40 cellular contexts compared by ENCODE assay signal in genomic region chr3:42250761-42251160, GRCh38. TPM values are rescaled to one million over a fixed set of nuclear protein-coding genes. Genes with fewer than 3 reads are reported as not detected.
"Had no signal": no experiment of that assay in that cellular context is flagged by ENCODE, and none has a peak within 500 bp of the region (broad histone marks: within the 10 kb centered on the region; RNA-seq: fewer than 3 reads in every experiment).

No MANE protein-coding gene starts in this region.

- H3K4me1 ChIP-seq: adrenal gland, ascending aorta, breast epithelium had no signal

- H3K9me3 ChIP-seq: adrenal gland, ascending aorta, body of pancreas, breast epithelium had no signal

- H3K27ac Mint-ChIP-seq: activated naive CD4-positive, alpha-beta T cell treated with anti-CD3 and anti-CD28 coated beads for 36 hours; activated naive CD4-positive, alpha-beta T cell treated with anti-CD3 and anti-CD28 coated beads, Interleukin-2, amount 10 ng/mL, durations not matched to agents 7 days and 5 days; activated naive CD4-positive, alpha-beta T cell treated with anti-CD3 and anti-CD28 coated beads, Interleukin-2, amount 50 U/mL, for 24 hours; activated naive CD4-positive, alpha-beta T cell treated with anti-CD3 and anti-CD28 coated beads, Interleukin-2, amount 50 U/mL, for 72 hours; activated naive CD8-positive, alpha-beta T cell; activated naive CD8-positive, alpha-beta T cell treated with anti-CD3 and anti-CD28 coated beads for 36 hours; activated naive CD8-positive, alpha-beta T cell treated with anti-CD3 and anti-CD28 coated beads, Interleukin-2, amount 10 ng/mL, durations not matched to agents 7 days and 5 days; activated naive CD8-positive, alpha-beta T cell treated with anti-CD3 and anti-CD28 coated beads, Interleukin-2, amount 50 U/mL, for 24 hours; activated T-cell treated with anti-CD3 and anti-CD28 coated beads, Interleukin-2, amount 50 U/mL, for 24 hours; activated T-cell treated with anti-CD3 and anti-CD28 coated beads, Interleukin-2, amount 50 U/mL, for 72 hours; activated T-helper 1 cell treated with anti-CD3 and anti-CD28 coated beads, Interleukin-12 subunit alpha, Interleukin-12 subunit beta, Interleukin-2, Interleukin-4 antibody, amounts not matched to agents 30 ng/mL and 10 ng/mL and 1 ng/mL, durations not matched to agents 14 hours and 24 hours and 36 hours; activated T-helper 2 cell treated with anti-CD3 and anti-CD28 coated beads, Interferon-gamma antibody, Interleukin-2, Interleukin-4, amounts not matched to agents 10 μg/mL and 5 μg/mL and 100 μg/mL, durations not matched to agents 14 hours and 24 hours and 36 hours; brain had no signal

- H3K36me3 ChIP-seq: adrenal gland, ascending aorta, brain microvascular endothelial cell, breast epithelium, cardiac muscle cell had no signal

- H3K4me3 Mint-ChIP-seq: activated naive CD4-positive, alpha-beta T cell treated with anti-CD3 and anti-CD28 coated beads for 36 hours; activated naive CD4-positive, alpha-beta T cell treated with anti-CD3 and anti-CD28 coated beads, Interleukin-2, amount 10 ng/mL, durations not matched to agents 7 days and 5 days; activated naive CD4-positive, alpha-beta T cell treated with anti-CD3 and anti-CD28 coated beads, Interleukin-2, amount 50 U/mL, for 24 hours; activated naive CD8-positive, alpha-beta T cell; activated naive CD8-positive, alpha-beta T cell treated with anti-CD3 and anti-CD28 coated beads for 36 hours; activated naive CD8-positive, alpha-beta T cell treated with anti-CD3 and anti-CD28 coated beads, Interleukin-2, amount 10 ng/mL, durations not matched to agents 7 days and 5 days; activated naive CD8-positive, alpha-beta T cell treated with anti-CD3 and anti-CD28 coated beads, Interleukin-2, amount 50 U/mL, for 24 hours; activated T-cell treated with anti-CD3 and anti-CD28 coated beads, Interleukin-2, amount 50 U/mL, for 24 hours; activated T-cell treated with anti-CD3 and anti-CD28 coated beads, Interleukin-2, amount 50 U/mL, for 4 hours; activated T-cell treated with anti-CD3 and anti-CD28 coated beads, Interleukin-2, amount 50 U/mL, for 72 hours; activated T-helper 1 cell treated with anti-CD3 and anti-CD28 coated beads, Interleukin-12 subunit alpha, Interleukin-12 subunit beta, Interleukin-2, Interleukin-4 antibody, amounts not matched to agents 30 ng/mL and 10 ng/mL and 1 ng/mL, durations not matched to agents 14 hours and 24 hours and 36 hours; brain; central memory CD8-positive, alpha-beta T cell had no signal

- H3K4me3 ChIP-seq: adrenal gland, ascending aorta, body of pancreas, breast epithelium, cardiac muscle cell had no signal

- H3K27ac ChIP-seq: adrenal gland, ascending aorta, body of pancreas, brain microvascular endothelial cell, breast epithelium, cardiac muscle cell had no signal

- H3K36me3 Mint-ChIP-seq: activated naive CD4-positive, alpha-beta T cell treated with anti-CD3 and anti-CD28 coated beads, Interleukin-2, amount 10 ng/mL, durations not matched to agents 7 days and 5 days; activated naive CD4-positive, alpha-beta T cell treated with anti-CD3 and anti-CD28 coated beads, Interleukin-2, amount 50 U/mL, for 24 hours; activated naive CD4-positive, alpha-beta T cell treated with anti-CD3 and anti-CD28 coated beads, Interleukin-2, amount 50 U/mL, for 72 hours; activated naive CD8-positive, alpha-beta T cell; activated naive CD8-positive, alpha-beta T cell treated with anti-CD3 and anti-CD28 coated beads for 36 hours; activated naive CD8-positive, alpha-beta T cell treated with anti-CD3 and anti-CD28 coated beads, Interleukin-2, amount 10 ng/mL, durations not matched to agents 7 days and 5 days; brain had no signal

- ATAC-seq: activated naive CD8-positive, alpha-beta T cell treated with anti-CD3 and anti-CD28 coated beads, Interleukin-2, amount 50 U/mL, for 24 hours; activated T-cell treated with anti-CD3 and anti-CD28 coated beads, Interleukin-2, amount 50 U/mL, for 4 hours; activated T-cell treated with anti-CD3 and anti-CD28 coated beads, Interleukin-2, amount 50 U/mL, for 72 hours; body of pancreas had no signal

- H3K9me3 Mint-ChIP-seq: activated naive CD4-positive, alpha-beta T cell treated with anti-CD3 and anti-CD28 coated beads for 36 hours; activated naive CD4-positive, alpha-beta T cell treated with anti-CD3 and anti-CD28 coated beads, Interleukin-2, amount 10 ng/mL, durations not matched to agents 7 days and 5 days; activated naive CD4-positive, alpha-beta T cell treated with anti-CD3 and anti-CD28 coated beads, Interleukin-2, amount 50 U/mL, for 24 hours; activated naive CD4-positive, alpha-beta T cell treated with anti-CD3 and anti-CD28 coated beads, Interleukin-2, amount 50 U/mL, for 72 hours; activated naive CD8-positive, alpha-beta T cell treated with anti-CD3 and anti-CD28 coated beads for 36 hours; activated naive CD8-positive, alpha-beta T cell treated with anti-CD3 and anti-CD28 coated beads, Interleukin-2, amount 10 ng/mL, durations not matched to agents 7 days and 5 days; activated naive CD8-positive, alpha-beta T cell treated with anti-CD3 and anti-CD28 coated beads, Interleukin-2, amount 50 U/mL, for 24 hours; activated T-cell treated with anti-CD3 and anti-CD28 coated beads, Interleukin-2, amount 50 U/mL, for 24 hours; activated T-cell treated with anti-CD3 and anti-CD28 coated beads, Interleukin-2, amount 50 U/mL, for 4 hours; activated T-cell treated with anti-CD3 and anti-CD28 coated beads, Interleukin-2, amount 50 U/mL, for 72 hours; activated T-helper 1 cell treated with anti-CD3 and anti-CD28 coated beads, Interleukin-12 subunit alpha, Interleukin-12 subunit beta, Interleukin-2, Interleukin-4 antibody, amounts not matched to agents 30 ng/mL and 10 ng/mL and 1 ng/mL, durations not matched to agents 14 hours and 24 hours and 36 hours; activated T-helper 2 cell treated with anti-CD3 and anti-CD28 coated beads, Interferon-gamma antibody, Interleukin-2, Interleukin-4, amounts not matched to agents 10 μg/mL and 5 μg/mL and 100 μg/mL, durations not matched to agents 14 hours and 24 hours and 36 hours; central memory CD8-positive, alpha-beta T cell had no signal

- H3K27me3 Mint-ChIP-seq: activated naive CD4-positive, alpha-beta T cell treated with anti-CD3 and anti-CD28 coated beads, Interleukin-2, amount 50 U/mL, for 24 hours had no signal

- DNase-seq: activated effector memory CD4-positive, alpha-beta T cell treated with anti-CD3 and anti-CD28 coated beads, Interleukin-2, amount 50 U/mL, for 16 hours; activated effector memory CD4-positive, alpha-beta T cell treated with Interleukin-2 at 50 U/mL for 16 hours; activated gamma-delta T cell; activated gamma-delta T cell treated with Interleukin-2 at 50 U/mL for 16 hours; activated naive CD4-positive, alpha-beta T cell; activated naive CD4-positive, alpha-beta T cell treated with anti-CD3 and anti-CD28 coated beads for 36 hours; activated naive CD4-positive, alpha-beta T cell treated with anti-CD3 and anti-CD28 coated beads, Interleukin-2, amount 10 ng/mL, durations not matched to agents 7 days and 5 days; activated naive CD4-positive, alpha-beta T cell treated with anti-CD3 and anti-CD28 coated beads, Interleukin-2, amount 50 U/mL, for 16 hours; activated naive CD4-positive, alpha-beta T cell treated with Interleukin-2 at 50 U/mL for 16 hours; activated naive CD8-positive, alpha-beta T cell treated with anti-CD3 and anti-CD28 coated beads for 36 hours; activated naive CD8-positive, alpha-beta T cell treated with anti-CD3 and anti-CD28 coated beads, Interleukin-2, amount 10 ng/mL, durations not matched to agents 7 days and 5 days; activated naive CD8-positive, alpha-beta T cell treated with anti-CD3 and anti-CD28 coated beads, Interleukin-2, amount 50 U/mL, for 24 hours; activated T-cell treated with anti-CD3 and anti-CD28 coated beads, Interleukin-2, amount 50 U/mL, for 1 hour; activated T-cell treated with anti-CD3 and anti-CD28 coated beads, Interleukin-2, amount 50 U/mL, for 24 hours; activated T-cell treated with anti-CD3 and anti-CD28 coated beads, Interleukin-2, amount 50 U/mL, for 4 hours; activated T-cell treated with anti-CD3 and anti-CD28 coated beads, Interleukin-2, amount 50 U/mL, for 48 hours; activated T-cell treated with anti-CD3 and anti-CD28 coated beads, Interleukin-2, amount 50 U/mL, for 72 hours; adrenal gland; amniotic stem cell; amygdala; anterior cingulate cortex; aorta; body of pancreas; brain microvascular endothelial cell; caudate nucleus; central memory CD4-positive, alpha-beta T cell; cerebellar nuclear complex had no signal

RNA-seq across cellular contexts. Expression of gene CCK, which starts 15.2 kb away (rescaled TPM):
- total RNA-seq: activated naive CD4-positive, alpha-beta T cell treated with anti-CD3 and anti-CD28 coated beads for 36 hours; activated naive CD4-positive, alpha-beta T cell treated with anti-CD3 and anti-CD28 coated beads, Interleukin-2, amount 50 U/mL, for 72 hours; activated naive CD8-positive, alpha-beta T cell treated with anti-CD3 and anti-CD28 coated beads for 36 hours; activated naive CD8-positive, alpha-beta T cell treated with anti-CD3 and anti-CD28 coated beads, Interleukin-2, amount 10 ng/mL, durations not matched to agents 7 days and 5 days; activated T-cell treated with anti-CD3 and anti-CD28 coated beads, Interleukin-2, amount 50 U/mL, for 4 hours; activated T-cell treated with anti-CD3 and anti-CD28 coated beads, Interleukin-2, amount 50 U/mL, for 72 hours; activated T-helper 1 cell treated with anti-CD3 and anti-CD28 coated beads, Interleukin-12 subunit alpha, Interleukin-12 subunit beta, Interleukin-2, Interleukin-4 antibody, amounts not matched to agents 30 ng/mL and 10 ng/mL and 1 ng/mL, durations not matched to agents 14 hours and 24 hours and 36 hours; activated T-helper 2 cell treated with anti-CD3 and anti-CD28 coated beads, Interferon-gamma antibody, Interleukin-2, Interleukin-4, amounts not matched to agents 10 μg/mL and 5 μg/mL and 100 μg/mL, durations not matched to agents 14 hours and 24 hours and 36 hours; aorta; ascending aorta; astrocyte; body of pancreas; breast epithelium; cardiac muscle cell; cardiac septum; chondrocyte had no signal
- polyA plus RNA-seq: cardiac muscle cell had no signal
